Comparison of ENCODE assay signal across 17 cellular contexts in genomic region chr16:84957792-84958191, GRCh38. TPM values are rescaled to one million over a fixed set of nuclear protein-coding genes. Genes with fewer than 3 reads are reported as not detected.
A peak's percentile ranks its signal among the peaks of the same experiment; 100 is the strongest.
DNase-seq lines count a peak whose midpoint lies in the region; ATAC-seq, FAIRE-seq and TF ChIP-seq lines count a peak whose summit lies in the region.
"Had no signal": no experiment of that assay in that cellular context is flagged by ENCODE, and none has a peak within 500 bp of the region (broad histone marks: within the 10 kb centered on the region; RNA-seq: fewer than 3 reads in every experiment).

No MANE protein-coding gene starts in this region.

- H2AFZ ChIP-seq in SK-N-SH (ENCODE audit: low read depth): no peak overlapping the region
- no peak overlapping the region for H2AFZ ChIP-seq in IMR-90 (replicated peaks; ENCODE audit: low read length, poor library complexity)
- no peak overlapping the region for H2AFZ ChIP-seq in K562 (ENCODE audit: low read depth, low read length)
- H2AFZ ChIP-seq: GM23248 had no signal

- H3K23ac ChIP-seq in IMR-90 (ENCODE audit: low read depth, low read length): no peak overlapping the region

- H3K27ac ChIP-seq in SK-N-SH (ENCODE audit: low read depth in 2 of 2, low read length in 1 of 2) (no peak overlapping the region), IMR-90 (ENCODE audit: insufficient read depth, low read length) (no peak overlapping the region), K562 (ENCODE audit: extremely low read depth, low read depth, low read length) (no peak overlapping the region)
- H3K27ac ChIP-seq: GM23248 had no signal

- peak overlapping the region; percentile 37 for H3K27ac Mint-ChIP-seq in stimulated activated effector memory CD8-positive, alpha-beta T cell treated with anti-CD3 and anti-CD28 coated beads, Interleukin-12 subunit alpha, Interleukin-12 subunit beta, amount 100 ng/mL, for 72 hours
- H3K27ac Mint-ChIP-seq: B cell; CD4-positive, alpha-beta T cell; H9 had no signal

- no peak overlapping the region for H3K4me3 Mint-ChIP-seq in stimulated activated effector memory CD8-positive, alpha-beta T cell treated with anti-CD3 and anti-CD28 coated beads, Interleukin-12 subunit alpha, Interleukin-12 subunit beta, amount 100 ng/mL, for 72 hours
- H3K4me3 Mint-ChIP-seq: B cell; CD4-positive, alpha-beta T cell; H9 had no signal

- H3K18ac ChIP-seq in IMR-90 (ENCODE audit: low read depth, low read length): no peak overlapping the region

- H3K14ac ChIP-seq in IMR-90 (replicated peaks; ENCODE audit: low read depth, low read length): no peak overlapping the region

- no peak for TF ChIP-seq RAD21 in SK-N-SH (IDR thresholded peaks at IDR 0.05; ENCODE audit: low read length)
- no peak for TF ChIP-seq RAD21 in IMR-90 (IDR thresholded peaks at IDR 0.05; ENCODE audit: low read length)
- TF ChIP-seq RAD21 in K562 (CRISPR knock-in tag; conservative IDR thresholded peaks at IDR 0.05 in 1 of 2, IDR thresholded peaks at IDR 0.05 in 1 of 2): no peak

- H4K91ac ChIP-seq in IMR-90 (ENCODE audit: insufficient read depth, low read depth, low read length): no peak overlapping the region

- 60% methylated on average over 1 of the region's 1 CpG for WGBS in SK-N-SH (ENCODE audit: low lambda C conversion rate)
- WGBS in IMR-90 (ENCODE audit: extremely low coverage in 2 of 2, insufficient read length in 1 of 2), 2 experiments: 100% methylated on average over 1 of the region's 1 CpG; no CpG with 5 or more reads in 1 of the 2 experiments
- 39% methylated on average over 1 of the region's 1 CpG for whole genome bisulfite sequencing in K562 (ENCODE audit: insufficient coverage, low coverage, missing lambda C conversion rate)

- H3K79me2 ChIP-seq in SK-N-SH (ENCODE audit: insufficient read depth): no peaks in the 10 kb centered on the region
- no peaks in the 10 kb centered on the region for H3K79me2 ChIP-seq in K562 (ENCODE audit: control insufficient read depth, insufficient read depth, low read length)

- TF ChIP-seq POLR2A in IMR-90 (IDR thresholded peaks at IDR 0.05; ENCODE audit: low read depth, low read length): no peak
- no peak for TF ChIP-seq POLR2A in K562 (conservative IDR thresholded peaks at IDR 0.05)

- no peak overlapping the region for H2BK15ac ChIP-seq in IMR-90 (ENCODE audit: low read depth, low read length)

- no peak overlapping the region for H2BK5ac ChIP-seq in IMR-90 (ENCODE audit: low read depth, low read length, poor library complexity, severe bottlenecking)

- in situ Hi-C loops in IMR-90 (cut with MboI; ENCODE audit: low sequenced_read_pairs) (loop anchor here (25.0 kb wide), 1 partner anchor 320 kb away; the partner anchor contains the start of gene KLHL36), K562 (cut with MboI) (no loop called here)

- no peak overlapping the region for H4K8ac ChIP-seq in IMR-90 (ENCODE audit: low read depth in 2 of 2, low read length in 2 of 2)

- POLR2A ChIA-PET in SK-N-SH (lab: Yijun Ruan, JAX) (no interaction called here), IMR-90 (lab: Charles Lee; ENCODE audit: unreplicated experiment) (no interaction called here), K562 (lab: Yijun Ruan, JAX) (no interaction called here)

- H3K4ac ChIP-seq in IMR-90 (ENCODE audit: low read depth, low read length): no peak overlapping the region

- H3K27me3 ChIP-seq in SK-N-SH (ENCODE audit: insufficient read depth) (no peaks in the 10 kb centered on the region), IMR-90 (ENCODE audit: control insufficient read depth, insufficient read depth, low read length) (peaks cover 3% of the 10 kb centered on the region; the same call in 1 of the 2 replicates), K562 (ENCODE audit: control insufficient read depth in 2 of 2, insufficient read depth in 2 of 2, low read length in 2 of 2) (peaks cover 0 to 4% of the 10 kb centered on the region in 2 experiments; a peak in 1 of 5 replicates)

- no peak overlapping the region for H3K4me2 ChIP-seq in SK-N-SH
- no peak overlapping the region for H3K4me2 ChIP-seq in IMR-90 (ENCODE audit: low read depth, low read length)
- no peak overlapping the region for H3K4me2 ChIP-seq in K562 (ENCODE audit: insufficient read depth, low read length)

- no peak for TF ChIP-seq CTCF in SK-N-SH (IDR thresholded peaks at IDR 0.05)
- no peak for TF ChIP-seq CTCF in IMR-90 (conservative IDR thresholded peaks at IDR 0.05; ENCODE audit: low read depth, low read length)
- TF ChIP-seq CTCF in K562 (IDR thresholded peaks at IDR 0.05 in 2 of 3, conservative IDR thresholded peaks at IDR 0.05 in 1 of 3; ENCODE audit: insufficient read depth in 2 of 3, low read depth in 1 of 3, low read length in 3 of 3): no peak

- dilution Hi-C loops in IMR-90 (cut with HindIII; ENCODE audit: low sequenced_read_pairs, unreplicated experiment): no loop called here

- H3K9ac ChIP-seq in SK-N-SH (no peak overlapping the region), IMR-90 (ENCODE audit: low read depth, low read length) (no peak overlapping the region), K562 (ENCODE audit: insufficient read depth in 1 of 2, low read depth in 2 of 2, low read length in 2 of 2) (no peak overlapping the region)
- H3K9ac ChIP-seq: GM23248 had no signal

- no peaks in the 10 kb centered on the region for H3K9me1 ChIP-seq in IMR-90 (ENCODE audit: insufficient read depth, low read length)
- H3K9me1 ChIP-seq in K562 (ENCODE audit: control insufficient read depth, insufficient read depth, low read length): no peaks in the 10 kb centered on the region

- intact Hi-C loops in IMR-90 (cut with micrococcal nuclease): no loop called here
- intact Hi-C loops in K562 (cut with micrococcal nuclease): no loop called here

- peaks cover 0 to 8% of the 10 kb centered on the region in 2 experiments; a peak in 1 of 4 replicates for H3K4me1 ChIP-seq in SK-N-SH (ENCODE audit: control insufficient read depth in 1 of 2, insufficient read depth in 2 of 2, low read depth in 1 of 2, low read length in 1 of 2)
- H3K4me1 ChIP-seq in IMR-90 (ENCODE audit: control insufficient read depth, insufficient read depth, low read length): peaks cover 2% of the 10 kb centered on the region; the same call in 1 of the 2 replicates
- H3K4me1 ChIP-seq in K562 (replicated peaks in 1 of 2; ENCODE audit: control insufficient read depth in 2 of 2, insufficient read depth in 2 of 2, low read length in 2 of 2): peaks cover 15 to 40% of the 10 kb centered on the region in 2 experiments

- no peak overlapping the region for H2BK120ac ChIP-seq in IMR-90 (ENCODE audit: low read depth, low read length)

- H2BK20ac ChIP-seq in IMR-90 (ENCODE audit: low read depth, low read length): no peak overlapping the region

- peak overlapping the region; percentile 2 for H2AK9ac ChIP-seq in IMR-90 (replicated peaks; ENCODE audit: low read depth, low read length, poor library complexity)

- DNase-seq in SK-N-SH (no peak), IMR-90 (no peak), K562 (ENCODE audit: extremely low read depth in 1 of 4, low spot score in 3 of 4) (peak in 3 of 4 experiments; percentile 63 to 81 (median 67)), DMS114 treated with DMSO at 0.1 percent for 48 hours (lab: John Stamatoyannopoulos, UW; ENCODE audit: unreplicated experiment) (no peak)
- no peak for DNase-seq in stimulated activated effector memory CD8-positive, alpha-beta T cell treated with anti-CD3 and anti-CD28 coated beads, Interleukin-12 subunit alpha, Interleukin-12 subunit beta, amount 100 ng/mL, for 72 hours (ENCODE audit: low spot score in 2 of 2)
- DNase-seq: C1 segment of cervical spinal cord; CD4-positive, alpha-beta T cell; COR-L47; GM23248; H9; KG1 had no signal

- H3K56ac ChIP-seq in IMR-90 (ENCODE audit: extremely low read depth, insufficient read depth, low read length): no peak overlapping the region

- H2AK5ac ChIP-seq in IMR-90 (ENCODE audit: low read depth, low read length): no peak overlapping the region

- BruUV-seq in IMR-90 (replicated peaks; lab: Mats Ljungman, UMichigan) (no TSS peak), K562 (replicated peaks; lab: Mats Ljungman, UMichigan) (no TSS peak)

- H3K4me1 Mint-ChIP-seq in stimulated activated effector memory CD8-positive, alpha-beta T cell treated with anti-CD3 and anti-CD28 coated beads, Interleukin-12 subunit alpha, Interleukin-12 subunit beta, amount 100 ng/mL, for 72 hours: no peaks in the 10 kb centered on the region
- H3K4me1 Mint-ChIP-seq: B cell, H9 had no signal

- no peaks in the 10 kb centered on the region for H3K79me1 ChIP-seq in IMR-90 (ENCODE audit: low read depth in 1 of 2, low read length in 2 of 2)

- H3F3A ChIP-seq in SK-N-SH (replicated peaks; ENCODE audit: insufficient read depth): no peaks in the 10 kb centered on the region

- no peak overlapping the region for H3K4me3 ChIP-seq in SK-N-SH (ENCODE audit: low read depth in 2 of 2, low read length in 1 of 2)
- H3K4me3 ChIP-seq in IMR-90 (ENCODE audit: insufficient read depth, low read depth, low read length): no peak overlapping the region
- H3K4me3 ChIP-seq in K562: no peak overlapping the region
- H3K4me3 ChIP-seq: GM23248 had no signal

- H3K36me3 ChIP-seq in SK-N-SH (replicated peaks in 1 of 2; ENCODE audit: control insufficient read depth in 1 of 2, insufficient read depth in 2 of 2, low read length in 1 of 2) (no peaks in the 10 kb centered on the region), IMR-90 (ENCODE audit: control insufficient read depth, insufficient read depth, low read length) (no peaks in the 10 kb centered on the region), K562 (ENCODE audit: control insufficient read depth, insufficient read depth, low read length) (no peaks in the 10 kb centered on the region)

- no peak for FAIRE-seq in K562 (lab: Jason Lieb, UNC)
- FAIRE-seq: D721Med, GM18507, HTR-8/SVneo had no signal

- CTCF ChIA-PET in SK-N-SH (lab: Yijun Ruan, JAX) (interaction anchor here (0.9 to 9.5 kb wide), 3 partner anchors 10 to 204 kb away, joined by 4 to 182 read pairs (median 6); no protein-coding TSS in a partner anchor), IMR-90 (lab: Yijun Ruan, JAX) (no interaction called here), K562 (lab: Yijun Ruan, JAX; ENCODE audit: low intra/inter-chr PET ratio) (no interaction called here)

- no peaks in the 10 kb centered on the region for H3K9me2 ChIP-seq in SK-N-SH

- no peaks in the 10 kb centered on the region for H4K20me1 ChIP-seq in SK-N-SH (ENCODE audit: insufficient read depth)
- no peaks in the 10 kb centered on the region; the same call in 1 of the 2 replicates for H4K20me1 ChIP-seq in IMR-90 (ENCODE audit: insufficient read depth, low read length)
- H4K20me1 ChIP-seq in K562 (replicated peaks; ENCODE audit: control insufficient read depth, insufficient read depth, low read length): peaks cover under 1% of the 10 kb centered on the region

- H3K9me3 ChIP-seq in SK-N-SH (no peaks in the 10 kb centered on the region), IMR-90 (ENCODE audit: control insufficient read depth, insufficient read depth, low read length) (no peaks in the 10 kb centered on the region), K562 (replicated peaks; ENCODE audit: control insufficient read depth, insufficient read depth, low read depth, low read length) (0 out of 2 replicates have a peak, but pooled peaks cover 2% of the 10 kb centered on the region)

- ATAC-seq in SK-N-SH treated with all-trans-retinoic acid at 6 μM for 48 hours (no peak), IMR-90 (ENCODE audit: low read depth) (no peak), K562 (no peak), HG02840 (IDR thresholded peaks at IDR 0.05; ENCODE audit: low FRiP score, unreplicated experiment) (no peak)
- no peak for ATAC-seq in stimulated activated effector memory CD8-positive, alpha-beta T cell treated with anti-CD3 and anti-CD28 coated beads, Interleukin-12 subunit alpha, Interleukin-12 subunit beta, amount 100 ng/mL, for 72 hours

- H3K9me3 Mint-ChIP-seq in stimulated activated effector memory CD8-positive, alpha-beta T cell treated with anti-CD3 and anti-CD28 coated beads, Interleukin-12 subunit alpha, Interleukin-12 subunit beta, amount 100 ng/mL, for 72 hours: no peaks in the 10 kb centered on the region
- H3K9me3 Mint-ChIP-seq: CD4-positive, alpha-beta T cell; H9 had no signal

- no peak overlapping the region for H4K5ac ChIP-seq in IMR-90 (ENCODE audit: low read depth, low read length)

- TF ChIP-seq EP300 in SK-N-SH (IDR thresholded peaks at IDR 0.05; ENCODE audit: borderline replicate concordance in 1 of 2, low read depth in 1 of 2, low read length in 1 of 2) (no peak), K562 (IDR thresholded peaks at IDR 0.05; ENCODE audit: low read length) (no peak)

- no peaks in the 10 kb centered on the region for H3K36me3 Mint-ChIP-seq in stimulated activated effector memory CD8-positive, alpha-beta T cell treated with anti-CD3 and anti-CD28 coated beads, Interleukin-12 subunit alpha, Interleukin-12 subunit beta, amount 100 ng/mL, for 72 hours

RNA-seq across cellular contexts. Expression of gene ZDHHC7, which starts 53.5 kb away (rescaled TPM):
- polyA plus RNA-seq in SK-N-SH (2012; rRNA removed): 69.3 and 114 TPM in 2 replicates
- polyA plus RNA-seq in SK-N-SH (2012; cell fraction: cytosol; rRNA removed): 65.1 and 80.3 TPM in 2 replicates
- polyA plus RNA-seq in SK-N-SH (2012; cell fraction: nucleus; rRNA removed): 62.2 and 73.3 TPM in 2 replicates
- 80.1 and 81.1 TPM in 2 replicates for total RNA-seq in IMR-90 (2012; rRNA removed)
- 97.1 and 104 TPM in 2 replicates for polyA plus RNA-seq in IMR-90 (2012; rRNA removed)
- 86.7 and 88.8 TPM in 2 replicates for polyA plus RNA-seq in IMR-90 (2012; cell fraction: cytosol; rRNA removed)
- 63.2 and 114 TPM in 2 replicates for polyA plus RNA-seq in IMR-90 (2012; cell fraction: nucleus; rRNA removed; ENCODE audit: low replicate concordance)
- total RNA-seq in K562 (2011; cell fraction: chromatin; rRNA removed; ENCODE audit: low replicate concordance): 116 and 182 TPM in 2 replicates
- total RNA-seq in K562 (2011; cell fraction: nucleolus; rRNA removed): 70.2 and 72.6 TPM in 2 replicates
- total RNA-seq in K562 (2011; cell fraction: nucleoplasm; rRNA removed): 82.7 and 89.1 TPM in 2 replicates
- total RNA-seq in K562 (2014; rRNA removed): 37.4 and 42.5 TPM in 2 replicates
- 37.2 and 38.1 TPM in 2 replicates for total RNA-seq in K562 (2014; rRNA removed; fragmentation: Illumina TruSeq; extraction: Trizol)
- 44.5 and 44.6 TPM in 2 replicates for total RNA-seq in K562 (2015; rRNA removed; fragmentation: Illumina TruSeq; extraction: Trizol)
- 45.7 and 47.0 TPM in 2 replicates for total RNA-seq in K562 (2021)
- polyA plus RNA-seq in K562 (2011; rRNA removed): 36.5 and 42.5 TPM in 2 replicates
- polyA plus RNA-seq in K562 (2011; cell fraction: cytosol; rRNA removed): 43.9 and 59.7 TPM in 2 replicates
- polyA plus RNA-seq in K562 (2011; cell fraction: nucleus; rRNA removed): 78.8 and 96.8 TPM in 2 replicates
- 37.6 and 39.5 TPM in 2 replicates for polyA plus RNA-seq in K562 (2012)
- 48.2 and 49.7 TPM in 2 replicates for polyA plus RNA-seq in K562 (2014; fragmentation: Illumina TruSeq; extraction: Trizol)
- polyA plus RNA-seq in K562 (2014; fragmentation: Nextera tagmentation; extraction: Ambion mirVana): 1 to 10 TPM; 1.7 to 1.8 TPM
- polyA plus RNA-seq in K562 (2014; rRNA removed): 31.3 and 39.8 TPM in 2 replicates
- 22.4 and 22.5 TPM in 2 replicates for polyA minus RNA-seq in K562 (2011; rRNA and poly(A)+ RNA removed)
- polyA minus RNA-seq in K562 (2011; cell fraction: cytosol; rRNA and poly(A)+ RNA removed): 14.8 and 19.9 TPM in 2 replicates
- 17.2 and 23.5 TPM in 2 replicates for polyA minus RNA-seq in K562 (2011; cell fraction: nucleus; rRNA and poly(A)+ RNA removed)

Comparison
In these comparisons a context has a peak if more than half of its experiments do, and no peak if none do; other contexts are left out.
1. DNase-seq: peak in K562 (3 of 4); none in SK-N-SH (single experiment), IMR-90 (single experiment), stimulated activated effector memory CD8-positive, alpha-beta T cell treated with anti-CD3 and anti-CD28 coated beads, Interleukin-12 subunit alpha, Interleukin-12 subunit beta, amount 100 ng/mL, for 72 hours (0 of 2) and DMS114 treated with DMSO at 0.1 percent for 48 hours (single experiment).
2. Of the 27 proteins assayed by ChIP-seq in both K562 and SK-N-SH: peak only in K562: MAX and USF2; only in SK-N-SH: none; in both: USF1; in neither: 24.